ENCODE assay signal across 10 cellular contexts in the genomic region with DNA sequence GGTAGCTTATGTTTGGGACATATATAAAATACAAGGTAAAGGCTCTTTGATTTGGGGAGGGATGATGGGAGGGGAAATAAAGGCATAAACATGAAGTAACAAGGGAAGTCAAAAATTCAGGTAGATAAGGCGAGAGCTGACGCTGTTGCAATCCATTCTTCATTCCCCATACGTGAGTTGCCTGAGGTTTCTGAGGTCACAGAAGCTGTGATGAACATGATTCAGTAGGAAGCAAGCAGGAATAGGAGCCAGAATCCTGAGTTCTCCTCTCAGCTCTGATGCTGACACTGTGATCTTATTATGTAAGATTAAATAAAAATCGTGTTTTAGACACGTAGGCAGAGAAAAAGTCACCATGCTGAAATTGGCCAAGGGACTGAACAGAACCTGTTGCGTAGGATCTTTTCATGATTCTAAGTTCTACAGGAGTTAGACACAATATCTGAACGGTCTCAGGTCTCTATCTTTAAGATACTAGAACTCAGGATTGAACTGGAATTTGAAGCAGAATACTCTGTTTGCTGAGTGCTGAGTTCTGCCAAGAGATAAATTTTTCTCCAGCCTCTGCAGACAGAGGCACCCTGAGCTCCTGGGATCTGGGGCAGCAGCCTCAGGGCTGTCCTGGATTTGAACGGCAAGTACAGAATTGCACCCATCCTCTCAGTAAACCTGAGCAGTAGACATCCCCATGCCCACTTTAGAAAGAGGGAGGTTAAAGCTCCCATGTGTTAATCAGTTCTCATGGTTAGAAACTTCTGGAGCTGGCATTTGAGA. TPM values are rescaled to one million over a fixed set of nuclear protein-coding genes. Genes with fewer than 3 reads are reported as not detected.
A peak's percentile ranks its signal among the peaks of the same experiment; 100 is the strongest.
DNase-seq lines count a peak whose midpoint lies in the region; TF ChIP-seq lines count a peak whose summit lies in the region.
"Had no signal": no experiment of that assay in that cellular context is flagged by ENCODE, and none has a peak within 500 bp of the region (broad histone marks: within the 10 kb centered on the region; RNA-seq: fewer than 3 reads in every experiment).

No MANE protein-coding gene starts in this region.

- peaks cover 47% of the 10 kb centered on the region for H3K4me1 Mint-ChIP-seq in activated naive CD8-positive, alpha-beta T cell (ENCODE audit: low read depth)
- H3K4me1 Mint-ChIP-seq in activated naive CD8-positive, alpha-beta T cell treated with anti-CD3 and anti-CD28 coated beads for 36 hours, result peaks cover 56% of the 10 kb centered on the region

- intact Hi-C loops in dorsolateral prefrontal cortex (cut with DNase I), result no loop called here

- H3K27me3 Mint-ChIP-seq in activated naive CD8-positive, alpha-beta T cell, result no peaks in the 10 kb centered on the region
- peaks cover 4% of the 10 kb centered on the region for H3K27me3 Mint-ChIP-seq in activated naive CD8-positive, alpha-beta T cell treated with anti-CD3 and anti-CD28 coated beads for 36 hours

- H3K27ac Mint-ChIP-seq in activated naive CD8-positive, alpha-beta T cell, result peak overlapping the region; percentile 2
- H3K27ac Mint-ChIP-seq in activated naive CD8-positive, alpha-beta T cell treated with anti-CD3 and anti-CD28 coated beads for 36 hours, result no peak overlapping the region

- no peak overlapping the region for H3K4me3 ChIP-seq in dorsolateral prefrontal cortex
- H3K4me3 ChIP-seq: cardiac muscle cell had no signal

- TF ChIP-seq CTCF in VCaP (conservative IDR thresholded peaks at IDR 0.05) (no peak), dorsolateral prefrontal cortex (IDR thresholded peaks at IDR 0.05 in 54 of 56, conservative IDR thresholded peaks at IDR 0.05 in 2 of 56; ENCODE audit: low read depth in 1 of 56, partially characterized antibody in 56 of 56) (no peak)

- no peaks in the 10 kb centered on the region for H3K9me3 Mint-ChIP-seq in activated naive CD8-positive, alpha-beta T cell (ENCODE audit: low read depth)
- peaks cover 6% of the 10 kb centered on the region for H3K9me3 Mint-ChIP-seq in activated naive CD8-positive, alpha-beta T cell treated with anti-CD3 and anti-CD28 coated beads for 36 hours

- H3K36me3 Mint-ChIP-seq in activated naive CD8-positive, alpha-beta T cell, result peaks cover 4% of the 10 kb centered on the region
- peaks cover 8% of the 10 kb centered on the region for H3K36me3 Mint-ChIP-seq in activated naive CD8-positive, alpha-beta T cell treated with anti-CD3 and anti-CD28 coated beads for 36 hours

- DNase-seq in activated naive CD8-positive, alpha-beta T cell treated with anti-CD3 and anti-CD28 coated beads for 36 hours, result no peak
- DNase-seq in islet precursor cell (peak; percentile 51), ureter (ENCODE audit: low spot score) (peak; percentile 22), NK-92 (lab: John Stamatoyannopoulos, UW; ENCODE audit: unreplicated experiment) (no peak), dorsolateral prefrontal cortex (no peak), NCI-H345 treated with DMSO at 0.1 percent for 48 hours (lab: John Stamatoyannopoulos, UW; ENCODE audit: unreplicated experiment) (no peak)
- DNase-seq: NCI-H524 treated with DMSO at 0.1 percent for 48 hours had no signal

- H3K27ac ChIP-seq in VCaP, result peak overlapping the region; percentile 30; the same call in 1 of the 2 replicates
- no peak overlapping the region for H3K27ac ChIP-seq in dorsolateral prefrontal cortex
- H3K27ac ChIP-seq: cardiac muscle cell had no signal

- H3K4me3 Mint-ChIP-seq in activated naive CD8-positive, alpha-beta T cell, result peak overlapping the region; percentile 59
- no peak overlapping the region for H3K4me3 Mint-ChIP-seq in activated naive CD8-positive, alpha-beta T cell treated with anti-CD3 and anti-CD28 coated beads for 36 hours

- H3K27me3 ChIP-seq in dorsolateral prefrontal cortex, result peaks cover 0 to 6% (median 0%) of the 10 kb centered on the region in 45 donors

RNA-seq across cellular contexts. Expression of a gene that starts 21.0 kb away (rescaled TPM):
- total RNA-seq in activated naive CD8-positive, alpha-beta T cell treated with anti-CD3 and anti-CD28 coated beads for 36 hours, result 100 to 1,000 TPM; 117 to 125 TPM
- total RNA-seq in ureter, result 171 TPM
- total RNA-seq in dorsolateral prefrontal cortex, result 100 to 1,000 TPM in 1 of 120 experiments, 10 to 100 TPM in 119; 22.3 to 102 (median 41.8) TPM

Comparison
In these comparisons a context has a peak if more than half of its experiments do, and no peak if none do; other contexts are left out.
1. DNase-seq: peak in islet precursor cell (single experiment) and ureter (single experiment); none in activated naive CD8-positive, alpha-beta T cell treated with anti-CD3 and anti-CD28 coated beads for 36 hours (single experiment), NK-92 (single experiment), dorsolateral prefrontal cortex (0 of 10) and NCI-H345 treated with DMSO at 0.1 percent for 48 hours (single experiment).